In the genomic region with DNA sequence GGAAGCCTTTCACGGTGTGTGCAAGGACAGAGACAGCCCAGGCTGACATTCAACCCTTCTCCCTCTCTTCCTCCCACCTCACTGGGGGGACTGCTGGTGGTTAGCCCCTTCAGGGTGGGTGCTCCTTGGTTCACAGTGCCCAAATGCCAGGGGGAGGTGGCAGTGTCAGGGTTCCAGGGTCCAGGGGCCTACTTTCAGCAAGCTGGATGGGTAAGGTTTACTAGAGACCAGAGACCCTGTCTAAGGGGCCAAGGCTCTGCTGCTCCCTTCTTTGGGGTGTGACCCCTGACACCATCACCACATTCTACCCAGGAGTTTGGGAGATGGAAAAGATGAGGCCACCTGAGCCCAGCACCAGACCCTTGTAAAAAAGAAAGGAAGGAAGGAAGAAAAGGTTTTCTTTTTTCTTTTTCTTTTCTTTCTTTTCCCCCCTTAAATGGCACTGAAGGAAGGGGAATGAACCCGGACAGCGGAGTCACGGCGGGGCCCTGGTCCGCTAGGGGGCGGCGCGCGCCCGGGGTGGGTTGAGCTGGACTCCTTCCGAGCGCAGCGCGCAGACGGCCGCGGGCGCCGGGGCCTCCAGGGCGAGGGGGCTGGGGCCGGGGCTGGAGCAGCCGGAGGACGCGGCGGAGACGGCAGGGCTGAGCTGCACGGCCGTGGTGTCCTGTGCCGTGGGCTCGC, we compare ENCODE assay signal across 9 cellular contexts. TPM values are rescaled to one million over a fixed set of nuclear protein-coding genes. Genes with fewer than 3 reads are reported as not detected.
DNase-seq lines count a peak whose midpoint lies in the region; ATAC-seq and TF ChIP-seq lines count a peak whose summit lies in the region.
"Had no signal": no experiment of that assay in that cellular context is flagged by ENCODE, and none has a peak within 500 bp of the region (broad histone marks: within the 10 kb centered on the region; RNA-seq: fewer than 3 reads in every experiment).

No MANE protein-coding gene starts in this region.

- no peak overlapping the region for H2BK120ac ChIP-seq in neuronal stem cell (ENCODE audit: low read depth, low read length)

- H3K18ac ChIP-seq in neuronal stem cell (ENCODE audit: low read length) = peak overlapping the region; percentile 25

- POLR2A ChIA-PET in AG04450 (lab: Yijun Ruan, JAX) = no interaction called here

- H3K79me1 ChIP-seq in neuronal stem cell (ENCODE audit: low read depth, low read length) = no peaks in the 10 kb centered on the region

- H3K36me3 ChIP-seq in neuronal stem cell (replicated peaks in 1 of 2; ENCODE audit: control insufficient read depth in 2 of 2, insufficient read depth in 2 of 2, low read length in 2 of 2) (no peaks in the 10 kb centered on the region), stomach (no peaks in the 10 kb centered on the region)

- no peak for DNase-seq in AG04450 (ENCODE audit: low read depth, low spot score)
- peak; percentile 23 for DNase-seq in NOMO-1 treated with dmso at 0.1 percent for 144 hours (lab: John Stamatoyannopoulos, UW; ENCODE audit: unreplicated experiment)
- peak; percentile 58 for DNase-seq in activated T-helper 1 cell treated with Interleukin-2 at 50 U/mL for 16 hours (ENCODE audit: low read depth)
- DNase-seq in fibroblast of gingiva (ENCODE audit: low read depth) = peak; percentile 49
- peak; percentile 68 for DNase-seq in neuronal stem cell (ENCODE audit: low spot score)
- peak; percentile 64 for DNase-seq in stomach
- DNase-seq in OCI-M2 (lab: John Stamatoyannopoulos, UW; ENCODE audit: unreplicated experiment) = no peak

- H2BK12ac ChIP-seq in neuronal stem cell (ENCODE audit: low read length) = no peak overlapping the region

- intact Hi-C loops in stomach (cut with DNase I; ENCODE audit: low total_unique reads) = loop anchor here (5.0 kb wide), 1 partner anchor 55 kb away; no protein-coding TSS in a partner anchor

- TF ChIP-seq POLR2A in GM18505 (IDR thresholded peaks at IDR 0.05; ENCODE audit: borderline replicate concordance, extremely low read depth, insufficient read depth, insufficient read length) (no peak), stomach (IDR thresholded peaks at IDR 0.05) (no peak)

- H3K9me3 ChIP-seq in AG04450 (ENCODE audit: control insufficient read depth, insufficient read depth, low read length) (no peaks in the 10 kb centered on the region), neuronal stem cell (replicated peaks in 1 of 2; ENCODE audit: control insufficient read depth in 2 of 2, insufficient read depth in 1 of 2, low read depth in 1 of 2, low read length in 2 of 2) (peaks cover 2 to 12% of the 10 kb centered on the region in 2 donors), stomach (no peaks in the 10 kb centered on the region)

- no peak overlapping the region for H3K9ac ChIP-seq in neuronal stem cell (ENCODE audit: low read depth, low read length, poor library complexity)

- H2BK15ac ChIP-seq in neuronal stem cell (ENCODE audit: low read length) = no peak overlapping the region

- no peak for TF ChIP-seq EP300 in stomach (IDR thresholded peaks at IDR 0.05)

- peak overlapping the region; percentile 75 for H3K4me2 ChIP-seq in neuronal stem cell (ENCODE audit: insufficient read depth, low read length, poor library complexity, severe bottlenecking)

- H3K4ac ChIP-seq in neuronal stem cell (ENCODE audit: low read length) = no peak overlapping the region

- no peak overlapping the region for H4K91ac ChIP-seq in neuronal stem cell (ENCODE audit: low read depth, low read length, poor library complexity)

- H3K27ac ChIP-seq in AG04450 (ENCODE audit: low read depth, low read length) (peak overlapping the region; percentile 11), neuronal stem cell (replicated peaks; ENCODE audit: low read length) (no peak overlapping the region), stomach (peak overlapping the region in 3 of 5 donors; percentile 36 to 84 (median 75))

- H3K14ac ChIP-seq in neuronal stem cell (ENCODE audit: low read length) = no peak overlapping the region

- H3K27me3 ChIP-seq in AG04450 (ENCODE audit: control insufficient read depth, insufficient read depth, low read length) (peaks cover 58% of the 10 kb centered on the region), neuronal stem cell (ENCODE audit: control insufficient read depth in 3 of 3, insufficient read depth in 3 of 3, low read depth in 1 of 3, low read length in 3 of 3) (peaks cover 4 to 93% (median 58%) of the 10 kb centered on the region in 3 experiments), stomach (peaks cover 0 to 65% (median 28%) of the 10 kb centered on the region in 3 donors)

- CTCF ChIA-PET in AG04450 (lab: Charles Lee) = interaction anchor here (0.5 to 8.8 kb wide), 23 partner anchors 10 to 1054 kb away, joined by 3 to 76 read pairs (median 3); partner anchors contain the start of genes ATPAF1 and DMBX1

- H4K8ac ChIP-seq in neuronal stem cell (ENCODE audit: low read depth, low read length) = no peak overlapping the region

- H2BK5ac ChIP-seq in neuronal stem cell (ENCODE audit: low read length) = no peak overlapping the region

- H2AK5ac ChIP-seq in neuronal stem cell (ENCODE audit: low read depth, low read length) = no peak overlapping the region

- H3K23ac ChIP-seq in neuronal stem cell (ENCODE audit: low read depth, low read length, poor library complexity) = no peak overlapping the region

- peak overlapping the region; percentile 93 for H2AFZ ChIP-seq in neuronal stem cell (ENCODE audit: low read length)

- WGBS in neuronal stem cell (ENCODE audit: extremely low coverage in 2 of 2, insufficient read length in 2 of 2, insufficient replicate concordance in 1 of 2), 2 donors = no CpG with 5 or more reads among the region's 31 CpGs
- WGBS in stomach, 5 donors = 1 to 3% (median 2%) methylated on average over 25 to 31 of the region's 31 CpGs

- H3K4me3 ChIP-seq in AG04450 (ENCODE audit: low read depth, low read length) (peak overlapping the region; percentile 38; the same call in 1 of the 2 replicates), neuronal stem cell (ENCODE audit: low read length in 2 of 2) (peak overlapping the region; percentile 41 to 78), stomach (peak overlapping the region; percentile 41 to 52 (median 46))

- peak; percentile 71 for TF ChIP-seq CTCF in AG04450 (IDR thresholded peaks at IDR 0.05; ENCODE audit: low read depth, low read length)
- TF ChIP-seq CTCF in stomach (IDR thresholded peaks at IDR 0.05) = peak in 5 of 7 experiments; percentile 24 to 67 (median 56)

- ATAC-seq in GM18505 (IDR thresholded peaks at IDR 0.05; ENCODE audit: unreplicated experiment) = peak; percentile 49

- H3K4me1 ChIP-seq in neuronal stem cell (ENCODE audit: control insufficient read depth in 2 of 2, insufficient read depth in 1 of 2, low read depth in 1 of 2, low read length in 2 of 2) = peaks cover 0 to 2% of the 10 kb centered on the region in 2 donors
- H3K4me1 ChIP-seq in stomach = peaks cover 4 to 21% (median 6%) of the 10 kb centered on the region in 4 donors

RNA-seq across cellular contexts. Expression of gene KNCN, which starts 18.8 kb away (rescaled TPM):
- polyA plus RNA-seq in AG04450 (2011; rRNA removed) = not detected in 2 replicates
- not detected in 2 replicates for polyA minus RNA-seq in AG04450 (2011; rRNA and poly(A)+ RNA removed)
- not detected for polyA plus RNA-seq in neuronal stem cell (2013, experiment 1 of 2)
- polyA plus RNA-seq in neuronal stem cell (2013, experiment 2 of 2) = not detected
- total RNA-seq in stomach = not detected
- not detected for polyA plus RNA-seq in stomach
- total RNA-seq: skeletal muscle tissue had no signal

RNA-seq across cellular contexts. Expression of gene DMBX1, which starts 43.0 kb away (rescaled TPM):
- not detected in 2 replicates for polyA plus RNA-seq in AG04450 (2011; rRNA removed)
- not detected in 2 replicates for polyA minus RNA-seq in AG04450 (2011; rRNA and poly(A)+ RNA removed)
- polyA plus RNA-seq in neuronal stem cell (2013, experiment 1 of 2) = 0.15 TPM
- polyA plus RNA-seq in neuronal stem cell (2013, experiment 2 of 2) = 0.18 TPM
- total RNA-seq in stomach = not detected
- not detected for polyA plus RNA-seq in stomach
- total RNA-seq: skeletal muscle tissue had no signal

Comparison
In these comparisons a context has a peak if more than half of its experiments do, and no peak if none do; other contexts are left out.
1. DNase-seq: peak in NOMO-1 treated with dmso at 0.1 percent for 144 hours (single experiment), activated T-helper 1 cell treated with Interleukin-2 at 50 U/mL for 16 hours (single experiment), fibroblast of gingiva (single experiment), neuronal stem cell (single experiment) and stomach (single experiment); none in AG04450 (single experiment) and OCI-M2 (single experiment).
2. Peak in every context shown above with its lines, with median percentiles within 50 percentile points of each other: H3K4me3 ChIP-seq.